In genomic region chr22:46652081-46652929, GRCh38 we compare ENCODE assay signal across 8 cellular contexts. TPM values are rescaled to one million over a fixed set of nuclear protein-coding genes. Genes with fewer than 3 reads are reported as not detected.
DNase-seq lines count a peak whose midpoint lies in the region; ATAC-seq, FAIRE-seq and TF ChIP-seq lines count a peak whose summit lies in the region.
"Had no signal": no experiment of that assay in that cellular context is flagged by ENCODE, and none has a peak within 500 bp of the region (broad histone marks: within the 10 kb centered on the region; RNA-seq: fewer than 3 reads in every experiment).

No MANE protein-coding gene starts in this region.

- DNase-seq in IMR-90 (peak; percentile 28), astrocyte (ENCODE audit: low read depth) (no peak), immature natural killer cell (no peak), NCI-H1048 (lab: John Stamatoyannopoulos, UW) (no peak)
- no peak for DNase-seq in activated effector memory CD4-positive, alpha-beta T cell treated with anti-CD3 and anti-CD28 coated beads, Interleukin-2, amount 50 U/mL, for 16 hours
- DNase-seq: NCI-H226 had no signal

- H4K91ac ChIP-seq in IMR-90 (ENCODE audit: insufficient read depth, low read depth, low read length): peak overlapping the region; percentile 49

- H3K4me2 ChIP-seq in IMR-90 (ENCODE audit: low read depth, low read length) (peak overlapping the region; percentile 23; the same call in 1 of the 2 replicates), astrocyte (ENCODE audit: low read length) (peak overlapping the region; percentile 71)

- H3K4me3 ChIP-seq in IMR-90 (ENCODE audit: insufficient read depth, low read depth, low read length) (no peak overlapping the region), astrocyte (ENCODE audit: insufficient read depth, low read depth, low read length) (no peak overlapping the region)

- H3K27ac ChIP-seq in IMR-90 (ENCODE audit: insufficient read depth, low read length): no peak overlapping the region
- H3K27ac ChIP-seq in astrocyte (ENCODE audit: low read depth, low read length): no peak overlapping the region

- 63% methylated on average over 14 of the region's 23 CpGs; no CpG with 5 or more reads in 1 of the 2 experiments for WGBS in IMR-90 (ENCODE audit: extremely low coverage in 2 of 2, insufficient read length in 1 of 2), 2 experiments

- POLR2A ChIA-PET in IMR-90 (lab: Charles Lee; ENCODE audit: unreplicated experiment): no interaction called here

- peaks cover 2% of the 10 kb centered on the region; the same call in 1 of the 2 replicates for H3K36me3 ChIP-seq in IMR-90 (ENCODE audit: control insufficient read depth, insufficient read depth, low read length)
- no peaks in the 10 kb centered on the region for H3K36me3 ChIP-seq in astrocyte (ENCODE audit: insufficient read depth, low read length)

- H3K9ac ChIP-seq in IMR-90 (ENCODE audit: low read depth, low read length) (no peak overlapping the region), astrocyte (ENCODE audit: low read length) (peak overlapping the region; percentile 13)

- peaks cover 6% of the 10 kb centered on the region; the same call in 1 of the 2 replicates for H3K9me1 ChIP-seq in IMR-90 (ENCODE audit: insufficient read depth, low read length)

- H3K36me3 Mint-ChIP-seq in astrocyte (ENCODE audit: low read depth, unreplicated experiment): peaks cover 5% of the 10 kb centered on the region
- no peaks in the 10 kb centered on the region for H3K36me3 Mint-ChIP-seq in immature natural killer cell
- peaks cover 36% of the 10 kb centered on the region for H3K36me3 Mint-ChIP-seq in stimulated activated memory B cell treated with anti-CD40 and anti-IgM and Interleukin-4, amounts not matched to agents 10 μg/mL and 1 μg/mL and 100 μg/mL, for 72 hours

- peak overlapping the region; percentile 71 for H2AK5ac ChIP-seq in IMR-90 (ENCODE audit: low read depth, low read length)

- intact Hi-C loops in IMR-90 (cut with micrococcal nuclease): no loop called here

- H2AFZ ChIP-seq in IMR-90 (replicated peaks; ENCODE audit: low read length, poor library complexity): no peak overlapping the region
- H2AFZ ChIP-seq in astrocyte (ENCODE audit: low read depth, low read length): peak overlapping the region; percentile 18

- CTCF ChIA-PET in IMR-90 (lab: Yijun Ruan, JAX): interaction anchor here (0.9 kb wide), 1 partner anchor 74 kb away, joined by 3 read pairs; no protein-coding TSS in a partner anchor

- no peak for FAIRE-seq in astrocyte (lab: Jason Lieb, UNC)

- H3K4me1 Mint-ChIP-seq in astrocyte (ENCODE audit: low read depth, unreplicated experiment) (peaks cover 3% of the 10 kb centered on the region), immature natural killer cell (peaks cover 40 to 59% of the 10 kb centered on the region in 2 donors)
- H3K4me1 Mint-ChIP-seq in stimulated activated memory B cell treated with anti-CD40 and anti-IgM and Interleukin-4, amounts not matched to agents 10 μg/mL and 1 μg/mL and 100 μg/mL, for 72 hours: peaks cover 64% of the 10 kb centered on the region

- peaks cover 15% of the 10 kb centered on the region for H4K20me1 ChIP-seq in IMR-90 (ENCODE audit: insufficient read depth, low read length)
- peaks cover 67% of the 10 kb centered on the region for H4K20me1 ChIP-seq in astrocyte (ENCODE audit: insufficient read depth, low read length)

- H3K56ac ChIP-seq in IMR-90 (ENCODE audit: extremely low read depth, insufficient read depth, low read length): no peak overlapping the region

- H3K27me3 ChIP-seq in IMR-90 (ENCODE audit: control insufficient read depth, insufficient read depth, low read length): no peaks in the 10 kb centered on the region
- H3K27me3 ChIP-seq in astrocyte (ENCODE audit: insufficient read depth, low read length): no peaks in the 10 kb centered on the region

- in situ Hi-C loops in IMR-90 (cut with MboI; ENCODE audit: low sequenced_read_pairs): no loop called here

- H3K4me3 Mint-ChIP-seq in astrocyte (ENCODE audit: unreplicated experiment) (no peak overlapping the region), immature natural killer cell (peak overlapping the region in 4 of 5 donors; percentile 10 to 50 (median 30))
- H3K4me3 Mint-ChIP-seq in stimulated activated memory B cell treated with anti-CD40 and anti-IgM and Interleukin-4, amounts not matched to agents 10 μg/mL and 1 μg/mL and 100 μg/mL, for 72 hours: no peak overlapping the region

- no peak overlapping the region for H2BK5ac ChIP-seq in IMR-90 (ENCODE audit: low read depth, low read length, poor library complexity, severe bottlenecking)

- dilution Hi-C loops in IMR-90 (cut with HindIII; ENCODE audit: low sequenced_read_pairs, unreplicated experiment): no loop called here

- H2BK15ac ChIP-seq in IMR-90 (ENCODE audit: low read depth, low read length): no peak overlapping the region

- no peaks in the 10 kb centered on the region for H3K27me3 Mint-ChIP-seq in astrocyte (ENCODE audit: low read depth, unreplicated experiment)
- H3K27me3 Mint-ChIP-seq in immature natural killer cell (ENCODE audit: low read depth in 3 of 3): peaks cover 0 to 3% (median 0%) of the 10 kb centered on the region in 3 donors
- no peaks in the 10 kb centered on the region for H3K27me3 Mint-ChIP-seq in stimulated activated memory B cell treated with anti-CD40 and anti-IgM and Interleukin-4, amounts not matched to agents 10 μg/mL and 1 μg/mL and 100 μg/mL, for 72 hours

- H3K9me3 ChIP-seq in IMR-90 (ENCODE audit: control insufficient read depth, insufficient read depth, low read length) (no peaks in the 10 kb centered on the region), astrocyte (ENCODE audit: insufficient read depth, low read depth, low read length) (no peaks in the 10 kb centered on the region)

- H4K8ac ChIP-seq in IMR-90 (ENCODE audit: low read depth in 2 of 2, low read length in 2 of 2): no peak overlapping the region; a peak in 1 of 4 replicates

- no TSS peak for BruUV-seq in IMR-90 (replicated peaks; lab: Mats Ljungman, UMichigan)

- no peak for TF ChIP-seq RAD21 in IMR-90 (IDR thresholded peaks at IDR 0.05; ENCODE audit: low read length)

- no peak overlapping the region; the same call in 1 of the 2 replicates for H2BK120ac ChIP-seq in IMR-90 (ENCODE audit: low read depth, low read length)

- H3K4ac ChIP-seq in IMR-90 (ENCODE audit: low read depth, low read length): no peak overlapping the region

- H3K23ac ChIP-seq in IMR-90 (ENCODE audit: low read depth, low read length): no peak overlapping the region

- TF ChIP-seq CTCF in IMR-90 (conservative IDR thresholded peaks at IDR 0.05; ENCODE audit: low read depth, low read length): no peak
- TF ChIP-seq CTCF in astrocyte (IDR thresholded peaks at IDR 0.05; ENCODE audit: insufficient read depth, low read depth, low read length): no peak

- peaks cover 2 to 3% of the 10 kb centered on the region in 2 experiments; a peak in 1 of 4 replicates for H3K79me1 ChIP-seq in IMR-90 (ENCODE audit: low read depth in 1 of 2, low read length in 2 of 2)

- H3K9me3 Mint-ChIP-seq in astrocyte (ENCODE audit: unreplicated experiment): peaks cover 2% of the 10 kb centered on the region
- no peaks in the 10 kb centered on the region for H3K9me3 Mint-ChIP-seq in immature natural killer cell
- peaks cover 8% of the 10 kb centered on the region for H3K9me3 Mint-ChIP-seq in stimulated activated memory B cell treated with anti-CD40 and anti-IgM and Interleukin-4, amounts not matched to agents 10 μg/mL and 1 μg/mL and 100 μg/mL, for 72 hours

- H3K27ac Mint-ChIP-seq in astrocyte (ENCODE audit: unreplicated experiment) (peak overlapping the region; percentile 2), immature natural killer cell (peak overlapping the region in 4 of 6 donors; percentile 75 to 78 (median 78))
- peak overlapping the region; percentile 46 for H3K27ac Mint-ChIP-seq in stimulated activated memory B cell treated with anti-CD40 and anti-IgM and Interleukin-4, amounts not matched to agents 10 μg/mL and 1 μg/mL and 100 μg/mL, for 72 hours

- ATAC-seq in IMR-90 (ENCODE audit: low read depth): no peak
- peak; percentile 9 for ATAC-seq in stimulated activated memory B cell treated with anti-CD40 and anti-IgM and Interleukin-4, amounts not matched to agents 10 μg/mL and 1 μg/mL and 100 μg/mL, for 72 hours
- no peak for ATAC-seq in GM19452 (IDR thresholded peaks at IDR 0.05; ENCODE audit: unreplicated experiment)

- peak overlapping the region; percentile 28 for H2AK9ac ChIP-seq in IMR-90 (replicated peaks; ENCODE audit: low read depth, low read length, poor library complexity)

- TF ChIP-seq POLR2A in IMR-90 (IDR thresholded peaks at IDR 0.05; ENCODE audit: low read depth, low read length): no peak

- H2BK20ac ChIP-seq in IMR-90 (ENCODE audit: low read depth, low read length): no peak overlapping the region

- H3K4me1 ChIP-seq in IMR-90 (ENCODE audit: control insufficient read depth, insufficient read depth, low read length) (peaks cover 25% of the 10 kb centered on the region), astrocyte (ENCODE audit: insufficient read depth, low read length) (peaks cover 12% of the 10 kb centered on the region)

- no peaks in the 10 kb centered on the region for H3K79me2 ChIP-seq in astrocyte (ENCODE audit: insufficient read depth, low read length)

- H3K18ac ChIP-seq in IMR-90 (ENCODE audit: low read depth, low read length): 0 out of 2 replicates have a peak overlapping the region, but pooled peaks have one; percentile 14

- H4K5ac ChIP-seq in IMR-90 (ENCODE audit: low read depth, low read length): peak overlapping the region; percentile 8; the same call in 1 of the 2 replicates

- H3K14ac ChIP-seq in IMR-90 (replicated peaks; ENCODE audit: low read depth, low read length): no peak overlapping the region

TF ChIP-seq in IMR-90, 13 proteins besides CTCF, POLR2A, EP300 and RAD21:
- TF ChIP-seq NFE2L2 (IDR thresholded peaks at IDR 0.05; ENCODE audit: low read depth, low read length) (no peak), MAZ (IDR thresholded peaks at IDR 0.05; ENCODE audit: borderline replicate concordance, low read depth, low read length) (0 out of 2 replicates have a peak, but pooled peaks have one; percentile 42)

RNA-seq across cellular contexts. Expression of gene GRAMD4, which starts 32.1 kb away (rescaled TPM):
- total RNA-seq in IMR-90 (2012; rRNA removed): 2.7 and 2.8 TPM in 2 replicates
- polyA plus RNA-seq in IMR-90 (2012; rRNA removed): 5.8 and 7.4 TPM in 2 replicates
- 3.2 and 5.9 TPM in 2 replicates for polyA plus RNA-seq in IMR-90 (2012; cell fraction: cytosol; rRNA removed)
- polyA plus RNA-seq in IMR-90 (2012; cell fraction: nucleus; rRNA removed; ENCODE audit: low replicate concordance): 11.4 and 12.3 TPM in 2 replicates
- 14.3 and 17.8 TPM in 2 replicates for total RNA-seq in astrocyte
- 10 to 100 TPM in 1 of 3 donors, 1 to 10 TPM in 2; 3.5 to 23.0 (median 4.1) TPM for polyA plus RNA-seq in immature natural killer cell

Comparison
In these comparisons a context has a peak if more than half of its experiments do, and no peak if none do; other contexts are left out.
1. H3K27ac Mint-ChIP-seq: peak in every context shown above with its lines; median percentile 78 in immature natural killer cell; 46 in stimulated activated memory B cell treated with anti-CD40 and anti-IgM and Interleukin-4, amounts not matched to agents 10 μg/mL and 1 μg/mL and 100 μg/mL, for 72 hours; 2 in astrocyte.
2. H3K4me3 Mint-ChIP-seq: peak in immature natural killer cell (4 of 5); none in astrocyte (single experiment) and stimulated activated memory B cell treated with anti-CD40 and anti-IgM and Interleukin-4, amounts not matched to agents 10 μg/mL and 1 μg/mL and 100 μg/mL, for 72 hours (single experiment).